8 cellular contexts compared by ENCODE assay signal in the genomic region with DNA sequence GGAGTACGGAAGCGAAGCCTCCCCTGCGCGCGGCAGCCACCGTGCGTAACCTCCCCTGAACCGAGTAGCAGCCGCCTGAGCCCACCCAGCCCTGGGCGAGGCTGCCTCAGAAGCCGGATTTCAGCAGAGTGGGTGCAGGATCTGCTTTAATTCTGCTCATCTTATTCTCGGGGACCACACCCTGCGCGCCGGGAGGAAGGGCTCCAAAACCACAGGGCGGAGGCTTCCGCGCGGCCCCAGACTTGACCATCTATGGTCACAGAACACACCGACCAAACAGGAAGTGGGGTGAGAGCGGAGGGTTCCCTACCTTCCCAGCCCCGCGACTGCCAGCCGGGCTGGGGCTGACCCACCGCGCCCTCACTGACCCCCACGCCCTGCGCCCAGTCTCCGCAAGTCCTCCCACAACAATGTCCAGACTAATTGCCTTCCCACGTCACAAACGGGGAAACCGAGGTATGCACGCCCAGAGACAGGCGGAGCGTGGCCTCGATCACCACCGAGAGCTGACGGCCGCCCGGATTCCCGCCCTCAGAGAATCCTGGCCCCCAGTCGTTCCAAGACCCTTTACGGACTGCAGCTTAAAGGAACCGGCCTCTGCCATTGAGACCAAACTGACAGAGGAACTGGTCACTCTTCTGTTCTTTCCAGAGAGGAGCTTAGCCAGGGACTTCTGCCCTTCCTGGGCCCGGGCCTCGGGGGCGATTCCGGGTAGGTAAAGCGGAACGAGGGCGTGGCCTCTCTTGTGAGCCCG. TPM values are rescaled to one million over a fixed set of nuclear protein-coding genes. Genes with fewer than 3 reads are reported as not detected.
DNase-seq lines count a peak whose midpoint lies in the region; ATAC-seq, FAIRE-seq and TF ChIP-seq lines count a peak whose summit lies in the region.

No MANE protein-coding gene starts in this region.

- H3K9me3 Mint-ChIP-seq in activated T-helper 1 cell treated with anti-CD3 and anti-CD28 coated beads, Interleukin-12 subunit alpha, Interleukin-12 subunit beta, Interleukin-2, Interleukin-4 antibody, amounts not matched to agents 30 ng/mL and 10 ng/mL and 1 ng/mL, durations not matched to agents 14 hours and 24 hours and 36 hours = no peaks in the 10 kb centered on the region
- H3K9me3 Mint-ChIP-seq in nephron = no peaks in the 10 kb centered on the region

- peak overlapping the region; percentile 100 for H3K9ac ChIP-seq in stomach smooth muscle (ENCODE audit: low read length in 2 of 2)

- H3K27ac ChIP-seq in Peyer's patch (peak overlapping the region; percentile 97 to 99 (median 98)), stomach smooth muscle (ENCODE audit: low read length) (peak overlapping the region; percentile 100)

- TF ChIP-seq CTCF in Peyer's patch (IDR thresholded peaks at IDR 0.05) = no peak
- no peak for TF ChIP-seq CTCF in fibroblast of mammary gland (conservative IDR thresholded peaks at IDR 0.05; ENCODE audit: control insufficient read depth, insufficient read depth, low read depth, low read length)
- TF ChIP-seq CTCF in nephron (IDR thresholded peaks at IDR 0.05; ENCODE audit: unreplicated experiment in 3 of 3) = no peak

- H3K27me3 ChIP-seq in Peyer's patch = no peaks in the 10 kb centered on the region
- H3K27me3 ChIP-seq in stomach smooth muscle (ENCODE audit: control insufficient read depth in 1 of 2, insufficient read depth in 2 of 2, low read length in 2 of 2) = no peaks in the 10 kb centered on the region

- no peak for FAIRE-seq in HTR-8/SVneo (lab: Jason Lieb, UNC)

- DNase-seq in DMS153 treated with DMSO at 0.1 percent for 48 hours (lab: John Stamatoyannopoulos, UW; ENCODE audit: unreplicated experiment) (peak; percentile 92), HTR-8/SVneo (ENCODE audit: insufficient read length, low spot score) (peak; percentile 82), Peyer's patch (peak; percentile 86 to 96 (median 90)), fibroblast of mammary gland (ENCODE audit: low read depth) (peak; percentile 83)
- peak; percentile 81 for DNase-seq in activated T-helper 1 cell treated with anti-CD3 and anti-CD28 coated beads, Interleukin-12 subunit alpha, Interleukin-12 subunit beta, Interleukin-2, Interleukin-4 antibody, amounts not matched to agents 30 ng/mL and 10 ng/mL and 1 ng/mL, durations not matched to agents 14 hours and 24 hours and 36 hours (ENCODE audit: low spot score)

- peaks cover 0 to 49% (median 18%) of the 10 kb centered on the region in 4 donors for H3K4me1 ChIP-seq in Peyer's patch
- peaks cover 40% of the 10 kb centered on the region for H3K4me1 ChIP-seq in stomach smooth muscle (ENCODE audit: control insufficient read depth, insufficient read depth, low read length)

- intact Hi-C loops in activated T-helper 1 cell treated with anti-CD3 and anti-CD28 coated beads, Interleukin-12 subunit alpha, Interleukin-12 subunit beta, Interleukin-2, Interleukin-4 antibody, amounts not matched to agents 30 ng/mL and 10 ng/mL and 1 ng/mL, durations not matched to agents 14 hours and 24 hours and 36 hours (cut with micrococcal nuclease) = loop anchor here (1.0 to 10.0 kb wide), 11 partner anchors 9 to 945 kb away; a partner anchor contains a TSS

- TF ChIP-seq POLR2A in Peyer's patch (IDR thresholded peaks at IDR 0.05) = peak; percentile 93 to 98

- H3K9me3 ChIP-seq in Peyer's patch (no peaks in the 10 kb centered on the region), stomach smooth muscle (ENCODE audit: control insufficient read depth in 2 of 2, low read length in 2 of 2) (no peaks in the 10 kb centered on the region)

- peak; percentile 65 for ATAC-seq in GM21390 (IDR thresholded peaks at IDR 0.05; ENCODE audit: unreplicated experiment)

- peak overlapping the region; percentile 73 to 94 (median 80) for H3K4me3 ChIP-seq in Peyer's patch
- peak overlapping the region; percentile 99 for H3K4me3 ChIP-seq in fibroblast of mammary gland (ENCODE audit: control insufficient read depth, low read depth, low read length)
- H3K4me3 ChIP-seq in stomach smooth muscle (ENCODE audit: low read length in 2 of 2) = peak overlapping the region; percentile 82 to 98

- peaks cover 65% of the 10 kb centered on the region for H3K4me1 Mint-ChIP-seq in activated T-helper 1 cell treated with anti-CD3 and anti-CD28 coated beads, Interleukin-12 subunit alpha, Interleukin-12 subunit beta, Interleukin-2, Interleukin-4 antibody, amounts not matched to agents 30 ng/mL and 10 ng/mL and 1 ng/mL, durations not matched to agents 14 hours and 24 hours and 36 hours (ENCODE audit: low read depth)
- H3K4me1 Mint-ChIP-seq in nephron = peaks cover 54% of the 10 kb centered on the region

- H3K36me3 Mint-ChIP-seq in activated T-helper 1 cell treated with anti-CD3 and anti-CD28 coated beads, Interleukin-12 subunit alpha, Interleukin-12 subunit beta, Interleukin-2, Interleukin-4 antibody, amounts not matched to agents 30 ng/mL and 10 ng/mL and 1 ng/mL, durations not matched to agents 14 hours and 24 hours and 36 hours (ENCODE audit: low read depth) = peaks cover 28% of the 10 kb centered on the region
- peaks cover 9% of the 10 kb centered on the region for H3K36me3 Mint-ChIP-seq in nephron (ENCODE audit: low read depth)

- H3K27me3 Mint-ChIP-seq in activated T-helper 1 cell treated with anti-CD3 and anti-CD28 coated beads, Interleukin-12 subunit alpha, Interleukin-12 subunit beta, Interleukin-2, Interleukin-4 antibody, amounts not matched to agents 30 ng/mL and 10 ng/mL and 1 ng/mL, durations not matched to agents 14 hours and 24 hours and 36 hours (ENCODE audit: insufficient read depth) = no peaks in the 10 kb centered on the region
- H3K27me3 Mint-ChIP-seq in nephron (ENCODE audit: low read depth) = no peaks in the 10 kb centered on the region

- no peaks in the 10 kb centered on the region for H3K36me3 ChIP-seq in Peyer's patch
- peaks cover 0 to 2% of the 10 kb centered on the region in 2 donors for H3K36me3 ChIP-seq in stomach smooth muscle (ENCODE audit: control insufficient read depth in 2 of 2, insufficient read depth in 2 of 2, low read length in 2 of 2)

- peak overlapping the region; percentile 99 for H3K27ac Mint-ChIP-seq in activated T-helper 1 cell treated with anti-CD3 and anti-CD28 coated beads, Interleukin-12 subunit alpha, Interleukin-12 subunit beta, Interleukin-2, Interleukin-4 antibody, amounts not matched to agents 30 ng/mL and 10 ng/mL and 1 ng/mL, durations not matched to agents 14 hours and 24 hours and 36 hours
- peak overlapping the region; percentile 99 for H3K27ac Mint-ChIP-seq in nephron

- H3K4me3 Mint-ChIP-seq in activated T-helper 1 cell treated with anti-CD3 and anti-CD28 coated beads, Interleukin-12 subunit alpha, Interleukin-12 subunit beta, Interleukin-2, Interleukin-4 antibody, amounts not matched to agents 30 ng/mL and 10 ng/mL and 1 ng/mL, durations not matched to agents 14 hours and 24 hours and 36 hours = peak overlapping the region; percentile 97
- peak overlapping the region; percentile 97 to 98 (median 98) for H3K4me3 Mint-ChIP-seq in nephron

RNA-seq across cellular contexts. Expression of a gene that starts 0.6 kb away (rescaled TPM):
- 100 to 1,000 TPM; 135 to 229 (median 182) TPM for total RNA-seq in Peyer's patch
- 421 and 435 TPM in 2 replicates for total RNA-seq in activated T-helper 1 cell treated with anti-CD3 and anti-CD28 coated beads, Interleukin-12 subunit alpha, Interleukin-12 subunit beta, Interleukin-2, Interleukin-4 antibody, amounts not matched to agents 30 ng/mL and 10 ng/mL and 1 ng/mL, durations not matched to agents 14 hours and 24 hours and 36 hours

RNA-seq across cellular contexts. Expression of a gene that starts 57.1 kb away (rescaled TPM):
- total RNA-seq in Peyer's patch = 10 to 100 TPM in 3 of 4 donors, 1 to 10 TPM in 1; 9.6 to 23.4 (median 11.6) TPM
- 101 and 110 TPM in 2 replicates for total RNA-seq in activated T-helper 1 cell treated with anti-CD3 and anti-CD28 coated beads, Interleukin-12 subunit alpha, Interleukin-12 subunit beta, Interleukin-2, Interleukin-4 antibody, amounts not matched to agents 30 ng/mL and 10 ng/mL and 1 ng/mL, durations not matched to agents 14 hours and 24 hours and 36 hours

Comparison
In these comparisons a context has a peak if more than half of its experiments do, and no peak if none do; other contexts are left out.
1. Peak in every context shown above with its lines: DNase-seq, ATAC-seq, H3K4me3 ChIP-seq and H3K27ac ChIP-seq.